ENCODE assay signal across 8 cellular contexts in genomic region chr1:198157241-198157846, GRCh38. TPM values are rescaled to one million over a fixed set of nuclear protein-coding genes. Genes with fewer than 3 reads are reported as not detected.
DNase-seq lines count a peak whose midpoint lies in the region; ATAC-seq, FAIRE-seq and TF ChIP-seq lines count a peak whose summit lies in the region.

No MANE protein-coding gene starts in this region.

- no peak for TF ChIP-seq CTCF in GM12864 (IDR thresholded peaks at IDR 0.05; ENCODE audit: low read depth, low read length, missing control alignments)
- no peak for TF ChIP-seq CTCF in cardiac muscle cell (IDR thresholded peaks at IDR 0.05; ENCODE audit: low read depth, low read length)
- TF ChIP-seq CTCF in pancreas (IDR thresholded peaks at IDR 0.05), result no peak
- TF ChIP-seq CTCF in tibial artery (IDR thresholded peaks at IDR 0.05), result peak in 1 of 2 experiments; percentile 4

- intact Hi-C loops in pancreas (cut with DNase I), result no loop called here
- intact Hi-C loops in tibial artery (cut with DNase I; ENCODE audit: low total_unique reads), result no loop called here

- peak overlapping the region; percentile 100 for H3K4me3 Mint-ChIP-seq in activated naive CD8-positive, alpha-beta T cell treated with anti-CD3 and anti-CD28 coated beads, Interleukin-2, amount 50 U/mL, for 24 hours

- ATAC-seq in HG02759 (IDR thresholded peaks at IDR 0.05; ENCODE audit: unreplicated experiment) (peak; percentile 47), pancreas (peak; percentile 71 to 80 (median 76))
- peak; percentile 45 for ATAC-seq in activated naive CD8-positive, alpha-beta T cell treated with anti-CD3 and anti-CD28 coated beads, Interleukin-2, amount 50 U/mL, for 24 hours

- FAIRE-seq in pancreas (lab: Jason Lieb, UNC), result no peak

- H3K4me1 Mint-ChIP-seq in activated naive CD8-positive, alpha-beta T cell treated with anti-CD3 and anti-CD28 coated beads, Interleukin-2, amount 50 U/mL, for 24 hours, result peaks cover 43% of the 10 kb centered on the region

- H3K4me1 ChIP-seq in cardiac muscle cell (ENCODE audit: low read depth), result peaks cover 25% of the 10 kb centered on the region
- H3K4me1 ChIP-seq in pancreas, result peaks cover 9 to 19% (median 18%) of the 10 kb centered on the region in 3 donors
- H3K4me1 ChIP-seq in tibial artery, result peaks cover 0 to 75% (median 51%) of the 10 kb centered on the region in 4 donors

- H3K4me3 ChIP-seq in GM12864 (ENCODE audit: low read depth, low read length), result peak overlapping the region; percentile 94
- peak overlapping the region; percentile 99 for H3K4me3 ChIP-seq in cardiac muscle cell
- peak overlapping the region; percentile 80 to 97 (median 90) for H3K4me3 ChIP-seq in pancreas
- peak overlapping the region; percentile 74 to 87 for H3K4me3 ChIP-seq in tibial artery

- no peaks in the 10 kb centered on the region for H3K27me3 Mint-ChIP-seq in activated naive CD8-positive, alpha-beta T cell treated with anti-CD3 and anti-CD28 coated beads, Interleukin-2, amount 50 U/mL, for 24 hours

- H3K27ac Mint-ChIP-seq in activated naive CD8-positive, alpha-beta T cell treated with anti-CD3 and anti-CD28 coated beads, Interleukin-2, amount 50 U/mL, for 24 hours, result peak overlapping the region; percentile 98

- H3K9me3 ChIP-seq in cardiac muscle cell (ENCODE audit: low read depth) (no peaks in the 10 kb centered on the region), pancreas (no peaks in the 10 kb centered on the region), tibial artery (no peaks in the 10 kb centered on the region)

- H3K9me3 Mint-ChIP-seq in activated naive CD8-positive, alpha-beta T cell treated with anti-CD3 and anti-CD28 coated beads, Interleukin-2, amount 50 U/mL, for 24 hours, result no peaks in the 10 kb centered on the region

- H3K36me3 Mint-ChIP-seq in activated naive CD8-positive, alpha-beta T cell treated with anti-CD3 and anti-CD28 coated beads, Interleukin-2, amount 50 U/mL, for 24 hours (ENCODE audit: low read depth), result peaks cover 3% of the 10 kb centered on the region

- WGBS in pancreas, 2 donors, result 0 to 1% methylated on average over 60 to 62 of the region's 62 CpGs

- DNase-seq in GM12864 (ENCODE audit: low read depth) (peak; percentile 75), NCI-H1105 treated with DMSO at 0.1 percent for 48 hours (lab: John Stamatoyannopoulos, UW) (peak; percentile 91), SW 1271 (lab: John Stamatoyannopoulos, UW) (peak; percentile 67 to 74), cardiac muscle cell (ENCODE audit: low read depth in 1 of 2, low spot score in 1 of 2) (peak; percentile 95), pancreas (peak; percentile 78 to 92 (median 85)), tibial artery (peak; percentile 93 to 95)
- peak; percentile 83 for DNase-seq in activated naive CD8-positive, alpha-beta T cell treated with anti-CD3 and anti-CD28 coated beads, Interleukin-2, amount 50 U/mL, for 24 hours

- H3K36me3 ChIP-seq in cardiac muscle cell (no peaks in the 10 kb centered on the region), pancreas (no peaks in the 10 kb centered on the region), tibial artery (no peaks in the 10 kb centered on the region)

- H3K27me3 ChIP-seq in cardiac muscle cell, result no peaks in the 10 kb centered on the region
- no peaks in the 10 kb centered on the region for H3K27me3 ChIP-seq in pancreas
- no peaks in the 10 kb centered on the region for H3K27me3 ChIP-seq in tibial artery

- H3K27ac ChIP-seq in cardiac muscle cell, result peak overlapping the region; percentile 96
- H3K27ac ChIP-seq in pancreas, result peak overlapping the region; percentile 93 to 100 (median 97)
- H3K27ac ChIP-seq in tibial artery, result peak overlapping the region; percentile 96 to 100

RNA-seq across cellular contexts. Expression of gene NEK7, which starts 0.5 kb away (rescaled TPM):
- total RNA-seq in cardiac muscle cell (63.1 and 71.1 TPM in 2 replicates), pancreas (10 to 100 TPM; 20.3 to 36.3 (median 23.0) TPM)
- polyA plus RNA-seq in cardiac muscle cell (46.1 and 73.3 TPM in 2 replicates), pancreas (10 to 100 TPM in 1 of 2 donors, 1 to 10 TPM in 1; 8.0 to 13.4 TPM)

Comparison
In these comparisons a context has a peak if more than half of its experiments do, and no peak if none do; other contexts are left out.
1. Peak in every context shown above with its lines: DNase-seq, ATAC-seq, H3K4me3 ChIP-seq and H3K27ac ChIP-seq.